ENCODE assay signal across 1 cellular context in genomic region chr2:61713457-61713856, GRCh38.
A peak's percentile ranks its signal among the peaks of the same experiment; 100 is the strongest.
TF ChIP-seq lines count a peak whose summit lies in the region.

No MANE protein-coding gene starts in this region.

TF ChIP-seq in liver, 16 proteins besides CTCF, POLR2A, EP300 and RAD21 (continued from another document):
- TF ChIP-seq ATF3 (IDR thresholded peaks at IDR 0.05) (peak; percentile 69), HNF4A (conservative IDR thresholded peaks at IDR 0.05) (peak; percentile 16 to 62), MAX (IDR thresholded peaks at IDR 0.05) (no peak)
TF ChIP-seq in liver: peak in this region for 8.
